ENCODE assay signal across 8 cellular contexts in genomic region chr4:163493643-163494359, GRCh38. TPM values are rescaled to one million over a fixed set of nuclear protein-coding genes. Genes with fewer than 3 reads are reported as not detected.
DNase-seq lines count a peak whose midpoint lies in the region; ATAC-seq lines count a peak whose summit lies in the region.

No MANE protein-coding gene starts in this region.

- H3K36me3 Mint-ChIP-seq in activated naive CD4-positive, alpha-beta T cell treated with anti-CD3 and anti-CD28 coated beads for 36 hours (ENCODE audit: low read depth), result peaks cover 14% of the 10 kb centered on the region
- H3K36me3 Mint-ChIP-seq in activated T-helper 2 cell treated with anti-CD3 and anti-CD28 coated beads, Interferon-gamma antibody, Interleukin-2, Interleukin-4, amounts not matched to agents 10 μg/mL and 5 μg/mL and 100 μg/mL, durations not matched to agents 14 hours and 24 hours and 36 hours (ENCODE audit: low read depth), result peaks cover 19% of the 10 kb centered on the region
- H3K36me3 Mint-ChIP-seq in stimulated activated memory B cell treated with anti-CD40 and anti-IgM and Interleukin-4, amounts not matched to agents 10 μg/mL and 1 μg/mL and 100 μg/mL, for 72 hours, result peaks cover 16% of the 10 kb centered on the region

- peak; percentile 49 for ATAC-seq in stimulated activated memory B cell treated with anti-CD40 and anti-IgM and Interleukin-4, amounts not matched to agents 10 μg/mL and 1 μg/mL and 100 μg/mL, for 72 hours
- ATAC-seq in HG03139 (IDR thresholded peaks at IDR 0.05; ENCODE audit: unreplicated experiment), result no peak

- no peak overlapping the region for H3K27ac ChIP-seq in iPS DF 6.9 (ENCODE audit: low read length)

- WGBS in iPS DF 6.9 (ENCODE audit: insufficient coverage, insufficient read length), result no CpG with 5 or more reads among the region's 28 CpGs

- H3K27ac Mint-ChIP-seq in activated naive CD4-positive, alpha-beta T cell treated with anti-CD3 and anti-CD28 coated beads for 36 hours, result peak overlapping the region; percentile 99
- peak overlapping the region; percentile 97 for H3K27ac Mint-ChIP-seq in activated T-helper 2 cell treated with anti-CD3 and anti-CD28 coated beads, Interferon-gamma antibody, Interleukin-2, Interleukin-4, amounts not matched to agents 10 μg/mL and 5 μg/mL and 100 μg/mL, durations not matched to agents 14 hours and 24 hours and 36 hours
- H3K27ac Mint-ChIP-seq in stimulated activated memory B cell treated with anti-CD40 and anti-IgM and Interleukin-4, amounts not matched to agents 10 μg/mL and 1 μg/mL and 100 μg/mL, for 72 hours, result peak overlapping the region; percentile 98

- no peaks in the 10 kb centered on the region for H3K36me3 ChIP-seq in iPS DF 6.9 (ENCODE audit: control insufficient read depth, insufficient read depth, low read length)

- no peaks in the 10 kb centered on the region for H3K4me1 ChIP-seq in iPS DF 6.9 (ENCODE audit: control insufficient read depth, insufficient read depth, low read length)

- peak overlapping the region; percentile 83 for H3K4me3 Mint-ChIP-seq in activated naive CD4-positive, alpha-beta T cell treated with anti-CD3 and anti-CD28 coated beads for 36 hours
- peak overlapping the region; percentile 95 for H3K4me3 Mint-ChIP-seq in activated T-helper 2 cell treated with anti-CD3 and anti-CD28 coated beads, Interferon-gamma antibody, Interleukin-2, Interleukin-4, amounts not matched to agents 10 μg/mL and 5 μg/mL and 100 μg/mL, durations not matched to agents 14 hours and 24 hours and 36 hours (ENCODE audit: low read depth)
- H3K4me3 Mint-ChIP-seq in stimulated activated memory B cell treated with anti-CD40 and anti-IgM and Interleukin-4, amounts not matched to agents 10 μg/mL and 1 μg/mL and 100 μg/mL, for 72 hours, result peak overlapping the region; percentile 91

- H3K4me1 Mint-ChIP-seq in activated naive CD4-positive, alpha-beta T cell treated with anti-CD3 and anti-CD28 coated beads for 36 hours (ENCODE audit: low read depth), result peaks cover 26% of the 10 kb centered on the region
- H3K4me1 Mint-ChIP-seq in activated T-helper 2 cell treated with anti-CD3 and anti-CD28 coated beads, Interferon-gamma antibody, Interleukin-2, Interleukin-4, amounts not matched to agents 10 μg/mL and 5 μg/mL and 100 μg/mL, durations not matched to agents 14 hours and 24 hours and 36 hours (ENCODE audit: low read depth), result peaks cover 19% of the 10 kb centered on the region
- H3K4me1 Mint-ChIP-seq in stimulated activated memory B cell treated with anti-CD40 and anti-IgM and Interleukin-4, amounts not matched to agents 10 μg/mL and 1 μg/mL and 100 μg/mL, for 72 hours, result peaks cover 29% of the 10 kb centered on the region

- no peaks in the 10 kb centered on the region for H3K27me3 Mint-ChIP-seq in activated naive CD4-positive, alpha-beta T cell treated with anti-CD3 and anti-CD28 coated beads for 36 hours (ENCODE audit: low read depth)
- peaks cover 12% of the 10 kb centered on the region for H3K27me3 Mint-ChIP-seq in activated T-helper 2 cell treated with anti-CD3 and anti-CD28 coated beads, Interferon-gamma antibody, Interleukin-2, Interleukin-4, amounts not matched to agents 10 μg/mL and 5 μg/mL and 100 μg/mL, durations not matched to agents 14 hours and 24 hours and 36 hours (ENCODE audit: low read depth)
- no peaks in the 10 kb centered on the region for H3K27me3 Mint-ChIP-seq in stimulated activated memory B cell treated with anti-CD40 and anti-IgM and Interleukin-4, amounts not matched to agents 10 μg/mL and 1 μg/mL and 100 μg/mL, for 72 hours

- intact Hi-C loops in activated naive CD4-positive, alpha-beta T cell treated with anti-CD3 and anti-CD28 coated beads for 36 hours (cut with micrococcal nuclease), result loop anchor here (1.0 to 10.0 kb wide), 5 partner anchors 55 to 1833 kb away; partner anchors contain the start of genes MSMO1 and NAF1
- intact Hi-C loops in activated T-helper 2 cell treated with anti-CD3 and anti-CD28 coated beads, Interferon-gamma antibody, Interleukin-2, Interleukin-4, amounts not matched to agents 10 μg/mL and 5 μg/mL and 100 μg/mL, durations not matched to agents 14 hours and 24 hours and 36 hours (cut with micrococcal nuclease), result loop anchor here (1.0 to 2.0 kb wide), 4 partner anchors 17 to 328 kb away; partner anchors contain the start of gene NAF1

- peak; percentile 25 for DNase-seq in activated naive CD4-positive, alpha-beta T cell treated with anti-CD3 and anti-CD28 coated beads for 36 hours
- DNase-seq in activated naive CD4-positive, alpha-beta T cell treated with anti-CD3 and anti-CD28 coated beads, Interleukin-2, amount 50 U/mL, for 16 hours, result no peak
- no peak for DNase-seq in Jurkat, Clone E6-1 (ENCODE audit: low read depth, low spot score)
- DNase-seq in activated T-helper 2 cell treated with anti-CD3 and anti-CD28 coated beads, Interferon-gamma antibody, Interleukin-2, Interleukin-4, amounts not matched to agents 10 μg/mL and 5 μg/mL and 100 μg/mL, durations not matched to agents 14 hours and 24 hours and 36 hours (ENCODE audit: low spot score), result no peak
- DNase-seq in iPS DF 6.9 (ENCODE audit: low read depth, low spot score), result no peak
- DNase-seq in activated gamma-delta T cell treated with Interleukin-2 at 50 U/mL for 16 hours, result no peak

- CTCF ChIA-PET in activated naive CD4-positive, alpha-beta T cell treated with anti-CD3 and anti-CD28 coated beads for 36 hours (lab: Charles Lee), result interaction anchor here (0.9 to 2.9 kb wide), 2 partner anchors 9 to 56 kb away, joined by 4 to 29 read pairs; no protein-coding TSS in a partner anchor

- H3K9me3 Mint-ChIP-seq in activated naive CD4-positive, alpha-beta T cell treated with anti-CD3 and anti-CD28 coated beads for 36 hours, result no peaks in the 10 kb centered on the region
- H3K9me3 Mint-ChIP-seq in activated T-helper 2 cell treated with anti-CD3 and anti-CD28 coated beads, Interferon-gamma antibody, Interleukin-2, Interleukin-4, amounts not matched to agents 10 μg/mL and 5 μg/mL and 100 μg/mL, durations not matched to agents 14 hours and 24 hours and 36 hours, result no peaks in the 10 kb centered on the region
- H3K9me3 Mint-ChIP-seq in stimulated activated memory B cell treated with anti-CD40 and anti-IgM and Interleukin-4, amounts not matched to agents 10 μg/mL and 1 μg/mL and 100 μg/mL, for 72 hours, result no peaks in the 10 kb centered on the region

- H3K9me3 ChIP-seq in iPS DF 6.9 (ENCODE audit: control insufficient read depth, insufficient read depth, low read length), result no peaks in the 10 kb centered on the region

- H3K4me3 ChIP-seq in Jurkat, Clone E6-1 (ENCODE audit: low read length), result peak overlapping the region; percentile 90
- peak overlapping the region; percentile 82; the same call in 1 of the 2 replicates for H3K4me3 ChIP-seq in iPS DF 6.9 (ENCODE audit: low read length)

- no peaks in the 10 kb centered on the region for H3K27me3 ChIP-seq in iPS DF 6.9 (ENCODE audit: control insufficient read depth, insufficient read depth, low read length)

RNA-seq across cellular contexts. Expression of gene TMA16, which starts 0.7 kb away (rescaled TPM):
- 10 to 100 TPM; 45.1 to 46.7 TPM for total RNA-seq in activated naive CD4-positive, alpha-beta T cell treated with anti-CD3 and anti-CD28 coated beads for 36 hours
- 68.1 TPM for polyA plus RNA-seq in Jurkat, Clone E6-1 (2012; ENCODE audit: insufficient read depth, insufficient read length)
- 75.5 and 81.3 TPM in 2 replicates for total RNA-seq in activated T-helper 2 cell treated with anti-CD3 and anti-CD28 coated beads, Interferon-gamma antibody, Interleukin-2, Interleukin-4, amounts not matched to agents 10 μg/mL and 5 μg/mL and 100 μg/mL, durations not matched to agents 14 hours and 24 hours and 36 hours

RNA-seq across cellular contexts. Expression of gene TKTL2, which starts 20.2 kb away (rescaled TPM):
- not detected for total RNA-seq in activated naive CD4-positive, alpha-beta T cell treated with anti-CD3 and anti-CD28 coated beads for 36 hours
- polyA plus RNA-seq in Jurkat, Clone E6-1 (2012; ENCODE audit: insufficient read depth, insufficient read length), result not detected
- total RNA-seq in activated T-helper 2 cell treated with anti-CD3 and anti-CD28 coated beads, Interferon-gamma antibody, Interleukin-2, Interleukin-4, amounts not matched to agents 10 μg/mL and 5 μg/mL and 100 μg/mL, durations not matched to agents 14 hours and 24 hours and 36 hours, result not detected in 2 replicates
